In the genomic region with DNA sequence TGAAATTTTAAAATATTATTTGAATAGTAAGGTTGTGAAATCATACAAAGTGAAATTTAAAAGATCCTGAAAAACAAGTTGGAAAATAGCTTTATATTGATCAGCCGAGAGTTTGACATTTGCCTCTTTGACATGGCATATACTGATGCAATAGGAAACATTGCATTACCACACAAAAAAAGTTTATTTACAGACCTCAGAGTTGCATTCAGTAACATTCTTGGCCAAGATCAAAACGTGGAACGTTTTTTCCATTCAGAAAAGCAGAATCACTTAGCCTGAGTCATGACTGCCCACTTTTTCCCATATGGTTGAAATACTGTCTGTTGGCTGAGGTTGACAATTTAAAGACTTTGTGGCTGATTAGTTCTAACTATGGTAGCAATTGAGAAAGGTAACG, we compare ENCODE assay signal across 1 cellular context.
TF ChIP-seq lines count a peak whose summit lies in the region.

No MANE protein-coding gene starts in this region.

TF ChIP-seq in liver, 16 proteins besides CTCF, POLR2A, EP300 and RAD21 (continued from another document):
- TF ChIP-seq YY1 (IDR thresholded peaks at IDR 0.05) (peak; percentile 52), HNF4G (IDR thresholded peaks at IDR 0.05) (no peak), EGR1 (IDR thresholded peaks at IDR 0.05; ENCODE audit: low read depth in 2 of 2) (peak; percentile 58 to 71), SP1 (IDR thresholded peaks at IDR 0.05) (peak; percentile 81), FOXA2 (IDR thresholded peaks at IDR 0.05) (peak; percentile 76), TAF1 (conservative IDR thresholded peaks at IDR 0.05) (no peak), JUND (IDR thresholded peaks at IDR 0.05) (peak; percentile 78 to 87)
- TF ChIP-seq, protein P1, sequence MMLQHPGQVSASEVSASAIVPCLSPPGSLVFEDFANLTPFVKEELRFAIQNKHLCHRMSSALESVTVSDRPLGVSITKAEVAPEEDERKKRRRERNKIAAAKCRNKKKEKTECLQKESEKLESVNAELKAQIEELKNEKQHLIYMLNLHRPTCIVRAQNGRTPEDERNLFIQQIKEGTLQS (IDR thresholded peaks at IDR 0.05), result peak; percentile 92
- TF ChIP-seq, protein P2, sequence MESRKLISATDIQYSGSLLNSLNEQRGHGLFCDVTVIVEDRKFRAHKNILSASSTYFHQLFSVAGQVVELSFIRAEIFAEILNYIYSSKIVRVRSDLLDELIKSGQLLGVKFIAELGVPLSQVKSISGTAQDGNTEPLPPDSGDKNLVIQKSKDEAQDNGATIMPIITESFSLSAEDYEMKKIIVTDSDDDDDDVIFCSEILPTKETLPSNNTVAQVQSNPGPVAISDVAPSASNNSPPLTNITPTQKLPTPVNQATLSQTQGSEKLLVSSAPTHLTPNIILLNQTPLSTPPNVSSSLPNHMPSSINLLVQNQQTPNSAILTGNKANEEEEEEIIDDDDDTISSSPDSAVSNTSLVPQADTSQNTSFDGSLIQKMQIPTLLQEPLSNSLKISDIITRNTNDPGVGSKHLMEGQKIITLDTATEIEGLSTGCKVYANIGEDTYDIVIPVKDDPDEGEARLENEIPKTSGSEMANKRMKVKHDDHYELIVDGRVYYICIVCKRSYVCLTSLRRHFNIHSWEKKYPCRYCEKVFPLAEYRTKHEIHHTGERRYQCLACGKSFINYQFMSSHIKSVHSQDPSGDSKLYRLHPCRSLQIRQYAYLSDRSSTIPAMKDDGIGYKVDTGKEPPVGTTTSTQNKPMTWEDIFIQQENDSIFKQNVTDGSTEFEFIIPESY (IDR thresholded peaks at IDR 0.05), result peak; percentile 70
- TF ChIP-seq, protein P3, sequence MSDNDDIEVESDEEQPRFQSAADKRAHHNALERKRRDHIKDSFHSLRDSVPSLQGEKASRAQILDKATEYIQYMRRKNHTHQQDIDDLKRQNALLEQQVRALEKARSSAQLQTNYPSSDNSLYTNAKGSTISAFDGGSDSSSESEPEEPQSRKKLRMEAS (IDR thresholded peaks at IDR 0.05), result peak; percentile 50
- TF ChIP-seq, protein P4, sequence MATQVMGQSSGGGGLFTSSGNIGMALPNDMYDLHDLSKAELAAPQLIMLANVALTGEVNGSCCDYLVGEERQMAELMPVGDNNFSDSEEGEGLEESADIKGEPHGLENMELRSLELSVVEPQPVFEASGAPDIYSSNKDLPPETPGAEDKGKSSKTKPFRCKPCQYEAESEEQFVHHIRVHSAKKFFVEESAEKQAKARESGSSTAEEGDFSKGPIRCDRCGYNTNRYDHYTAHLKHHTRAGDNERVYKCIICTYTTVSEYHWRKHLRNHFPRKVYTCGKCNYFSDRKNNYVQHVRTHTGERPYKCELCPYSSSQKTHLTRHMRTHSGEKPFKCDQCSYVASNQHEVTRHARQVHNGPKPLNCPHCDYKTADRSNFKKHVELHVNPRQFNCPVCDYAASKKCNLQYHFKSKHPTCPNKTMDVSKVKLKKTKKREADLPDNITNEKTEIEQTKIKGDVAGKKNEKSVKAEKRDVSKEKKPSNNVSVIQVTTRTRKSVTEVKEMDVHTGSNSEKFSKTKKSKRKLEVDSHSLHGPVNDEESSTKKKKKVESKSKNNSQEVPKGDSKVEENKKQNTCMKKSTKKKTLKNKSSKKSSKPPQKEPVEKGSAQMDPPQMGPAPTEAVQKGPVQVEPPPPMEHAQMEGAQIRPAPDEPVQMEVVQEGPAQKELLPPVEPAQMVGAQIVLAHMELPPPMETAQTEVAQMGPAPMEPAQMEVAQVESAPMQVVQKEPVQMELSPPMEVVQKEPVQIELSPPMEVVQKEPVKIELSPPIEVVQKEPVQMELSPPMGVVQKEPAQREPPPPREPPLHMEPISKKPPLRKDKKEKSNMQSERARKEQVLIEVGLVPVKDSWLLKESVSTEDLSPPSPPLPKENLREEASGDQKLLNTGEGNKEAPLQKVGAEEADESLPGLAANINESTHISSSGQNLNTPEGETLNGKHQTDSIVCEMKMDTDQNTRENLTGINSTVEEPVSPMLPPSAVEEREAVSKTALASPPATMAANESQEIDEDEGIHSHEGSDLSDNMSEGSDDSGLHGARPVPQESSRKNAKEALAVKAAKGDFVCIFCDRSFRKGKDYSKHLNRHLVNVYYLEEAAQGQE (IDR thresholded peaks at IDR 0.05), result peak; percentile 35
